In genomic region chr13:39976481-39976880, GRCh38 we compare ENCODE assay signal across 24 cellular contexts.
DNase-seq lines count a peak whose midpoint lies in the region; ATAC-seq and TF ChIP-seq lines count a peak whose summit lies in the region.
"Had no signal": no experiment of that assay in that cellular context is flagged by ENCODE, and none has a peak within 500 bp of the region (broad histone marks: within the 10 kb centered on the region; RNA-seq: fewer than 3 reads in every experiment).

No MANE protein-coding gene starts in this region.

- no peaks in the 10 kb centered on the region for H3K9me3 ChIP-seq in prostate gland
- H3K9me3 ChIP-seq: BE2C, HAP-1 had no signal

- no peaks in the 10 kb centered on the region for H3K9me2 ChIP-seq in GM23338 (ENCODE audit: insufficient read depth)

- H3K4me3 ChIP-seq in GM23338 (no peak overlapping the region), epithelial cell of esophagus (ENCODE audit: low read length) (no peak overlapping the region), prostate gland (no peak overlapping the region)
- H3K4me3 ChIP-seq: HAP-1, SK-N-MC had no signal

- H3K36me3 Mint-ChIP-seq in GM23338 (ENCODE audit: low read depth) = no peaks in the 10 kb centered on the region
- H3K36me3 Mint-ChIP-seq: IgD-negative memory B cell had no signal

- peaks cover 5% of the 10 kb centered on the region; the same call in 2 of the 3 replicates for H3K4me1 Mint-ChIP-seq in GM23338
- H3K4me1 Mint-ChIP-seq: IgD-negative memory B cell had no signal

- H3F3A ChIP-seq in GM23338 (replicated peaks; ENCODE audit: low read depth) = no peaks in the 10 kb centered on the region

- 44% methylated on average over 6 of the region's 6 CpGs for WGBS in prostate gland

- DNase-seq in GM23338 (ENCODE audit: low spot score) = no peak
- peak; percentile 51 for DNase-seq in NCI-H345 (lab: John Stamatoyannopoulos, UW)
- peak; percentile 75 for DNase-seq in epithelial cell of esophagus (ENCODE audit: low read depth)
- peak; percentile 37 for DNase-seq in left kidney (ENCODE audit: low read depth, low spot score)
- DNase-seq in prostate gland (ENCODE audit: low spot score) = no peak
- no peak for DNase-seq in hepatic stellate cell (ENCODE audit: low spot score)
- DNase-seq in stimulated activated CD4-positive, alpha-beta T cell treated with anti-CD3 and anti-CD28 coated beads, Interleukin-2, amount 100 ng/mL, for 48 hours = no peak
- DNase-seq: BE2C; CD4-positive, CD25-positive, alpha-beta regulatory T cell; EL; GF-D8; Karpas-422; NCI-H187 treated with DMSO at 0.1 percent for 48 hours; NCI-H2107; NCI-H2227 treated with DMSO at 0.1 percent for 48 hours; NCI-H524; NCI-H774; NK-92 treated with Interleukin-12 subunit alpha and Interleukin-12 subunit beta, amount 100 ng/mL, for 24 hours; SHP77 treated with DMSO at 0.1 percent for 48 hours had no signal

- H3K27me3 ChIP-seq in GM23338 (ENCODE audit: insufficient read depth) (no peaks in the 10 kb centered on the region), prostate gland (replicated peaks; ENCODE audit: insufficient read depth) (no peaks in the 10 kb centered on the region)
- H3K27me3 ChIP-seq: BE2C had no signal

- H3K27ac ChIP-seq in GM23338 (ENCODE audit: low read depth) (no peak overlapping the region), prostate gland (no peak overlapping the region)
- H3K27ac ChIP-seq: RWPE1, SK-N-MC had no signal

- intact Hi-C loops in prostate gland (cut with DNase I) = no loop called here

- no peaks in the 10 kb centered on the region for H3K79me2 ChIP-seq in GM23338 (replicated peaks; ENCODE audit: insufficient read depth)

- peak; percentile 46 for ATAC-seq in GM23338
- no peak for ATAC-seq in HG02763 (IDR thresholded peaks at IDR 0.05; ENCODE audit: unreplicated experiment)

- H4K20me1 ChIP-seq in GM23338 (replicated peaks; ENCODE audit: insufficient read depth) = no peaks in the 10 kb centered on the region

- H3K27me3 Mint-ChIP-seq in GM23338 (ENCODE audit: insufficient read depth, low read depth, poor library complexity) = peaks cover 3% of the 10 kb centered on the region

- peak overlapping the region; percentile 33; the same call in 1 of the 2 replicates for H2AFZ ChIP-seq in GM23338

- TF ChIP-seq CTCF in GM23338 (conservative IDR thresholded peaks at IDR 0.05; ENCODE audit: low read depth in 2 of 2) (no peak), epithelial cell of esophagus (IDR thresholded peaks at IDR 0.05; ENCODE audit: insufficient read depth, low read depth, low read length, missing control alignments) (no peak), prostate gland (IDR thresholded peaks at IDR 0.05) (no peak)

- no peak overlapping the region for H3K27ac Mint-ChIP-seq in GM23338
- H3K27ac Mint-ChIP-seq: CD4-positive, CD25-positive, alpha-beta regulatory T cell; IgD-negative memory B cell had no signal

- no peak overlapping the region for H3K4me3 Mint-ChIP-seq in GM23338
- H3K4me3 Mint-ChIP-seq: CD4-positive, CD25-positive, alpha-beta regulatory T cell; IgD-negative memory B cell had no signal

- H3K4me1 ChIP-seq in GM23338 (ENCODE audit: insufficient read depth) (no peaks in the 10 kb centered on the region), prostate gland (replicated peaks) (no peaks in the 10 kb centered on the region)
- H3K4me1 ChIP-seq: BE2C, HAP-1 had no signal

- H3K4me2 ChIP-seq in GM23338 = no peak overlapping the region

- H3K9me3 Mint-ChIP-seq in GM23338 = no peaks in the 10 kb centered on the region; the same call in 2 of the 3 replicates

- H3K36me3 ChIP-seq in GM23338 (ENCODE audit: insufficient read depth) (no peaks in the 10 kb centered on the region), prostate gland (no peaks in the 10 kb centered on the region)
- H3K36me3 ChIP-seq: BE2C, HAP-1 had no signal

- no peak for TF ChIP-seq POLR2A in prostate gland (IDR thresholded peaks at IDR 0.05)

TF ChIP-seq in GM23338, 12 proteins besides CTCF, POLR2A, EP300 and RAD21 (continues in another document):
- TF ChIP-seq ZNF462 (CRISPR knock-in tag; IDR thresholded peaks at IDR 0.05) (no peak), JUNB (IDR thresholded peaks at IDR 0.05; ENCODE audit: unreplicated experiment) (no peak), CREB1 (CRISPR knock-in tag; IDR thresholded peaks at IDR 0.05; ENCODE audit: low read depth) (no peak), NANOG (IDR thresholded peaks at IDR 0.05; ENCODE audit: borderline replicate concordance) (no peak), EZH2 (IDR thresholded peaks at IDR 0.05; ENCODE audit: low read depth, unreplicated experiment) (no peak), ZNF114 (CRISPR knock-in tag; IDR thresholded peaks at IDR 0.05) (no peak), REST (IDR thresholded peaks at IDR 0.05; ENCODE audit: unreplicated experiment) (no peak)

Comparison
In these comparisons a context has a peak if more than half of its experiments do, and no peak if none do; other contexts are left out.
1. DNase-seq: peak in NCI-H345 (single experiment), epithelial cell of esophagus (single experiment) and left kidney (single experiment); none in GM23338 (single experiment), prostate gland (single experiment), hepatic stellate cell (single experiment) and stimulated activated CD4-positive, alpha-beta T cell treated with anti-CD3 and anti-CD28 coated beads, Interleukin-2, amount 100 ng/mL, for 48 hours (0 of 2).